In the genomic region with DNA sequence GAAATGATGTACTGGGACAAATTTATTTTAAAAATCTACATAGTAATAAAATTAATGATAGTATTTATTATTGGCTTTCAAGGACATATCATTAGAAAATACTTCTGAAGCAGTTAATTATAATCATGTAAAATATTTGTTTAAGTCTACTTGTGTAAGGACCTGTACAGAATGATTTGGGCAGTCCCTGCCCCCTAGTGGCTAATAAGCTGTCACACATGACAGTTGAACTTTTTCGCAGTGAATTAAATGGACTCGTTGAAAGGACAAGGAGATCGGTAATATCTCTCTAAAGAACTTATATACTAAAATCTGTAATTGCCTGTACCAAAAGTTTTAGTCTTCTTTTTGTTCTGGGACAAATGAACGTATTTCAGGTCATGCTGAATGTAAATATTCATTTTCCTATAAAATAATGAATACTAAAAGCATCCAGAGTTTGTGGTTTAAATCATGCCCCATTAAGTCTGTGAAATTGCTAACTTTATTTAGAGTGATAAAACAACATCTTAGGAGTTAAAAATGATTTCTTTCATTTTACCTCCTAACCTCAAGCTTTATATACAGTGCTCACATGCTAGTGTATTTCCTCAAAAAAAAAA, we compare ENCODE assay signal across 8 cellular contexts. TPM values are rescaled to one million over a fixed set of nuclear protein-coding genes. Genes with fewer than 3 reads are reported as not detected.
DNase-seq lines count a peak whose midpoint lies in the region; ATAC-seq and TF ChIP-seq lines count a peak whose summit lies in the region.

No MANE protein-coding gene starts in this region.

- H3K9ac ChIP-seq in fibroblast of lung (ENCODE audit: insufficient read depth, low read length) = no peak overlapping the region
- no peak overlapping the region for H3K9ac ChIP-seq in neuronal stem cell (ENCODE audit: low read depth, low read length, poor library complexity)

- H3K36me3 ChIP-seq in fibroblast of lung (ENCODE audit: control insufficient read depth, insufficient read depth, low read length) (peaks cover 10% of the 10 kb centered on the region), neuronal stem cell (replicated peaks in 1 of 2; ENCODE audit: control insufficient read depth in 2 of 2, insufficient read depth in 2 of 2, low read length in 2 of 2) (peaks cover 12 to 78% of the 10 kb centered on the region in 2 donors)

- H3K9me3 ChIP-seq in T-helper 17 cell (ENCODE audit: control insufficient read depth, low read length, poor library complexity, severe bottlenecking) (no peaks in the 10 kb centered on the region), fibroblast of lung (ENCODE audit: control insufficient read depth, insufficient read depth, low read depth, low read length) (no peaks in the 10 kb centered on the region), neuronal stem cell (replicated peaks in 1 of 2; ENCODE audit: control insufficient read depth in 2 of 2, insufficient read depth in 1 of 2, low read depth in 1 of 2, low read length in 2 of 2) (no peaks in the 10 kb centered on the region)

- H4K20me1 ChIP-seq in fibroblast of lung (ENCODE audit: control insufficient read depth, extremely low read depth, insufficient read depth, low read length) = no peaks in the 10 kb centered on the region

- ATAC-seq in GM18519 (IDR thresholded peaks at IDR 0.05; ENCODE audit: low FRiP score, unreplicated experiment) (peak; percentile 67), HG02943 (IDR thresholded peaks at IDR 0.05; ENCODE audit: low read depth, unreplicated experiment) (peak; percentile 92), T-helper 17 cell (peak; percentile 85)

- H4K8ac ChIP-seq in neuronal stem cell (ENCODE audit: low read depth, low read length) = no peak overlapping the region

- H3K27me3 ChIP-seq in fibroblast of lung (ENCODE audit: control insufficient read depth, insufficient read depth, low read length) = no peaks in the 10 kb centered on the region
- H3K27me3 ChIP-seq in neuronal stem cell (ENCODE audit: control insufficient read depth in 3 of 3, insufficient read depth in 3 of 3, low read depth in 1 of 3, low read length in 3 of 3) = no peaks in the 10 kb centered on the region

- no peak overlapping the region for H2BK120ac ChIP-seq in neuronal stem cell (ENCODE audit: low read depth, low read length)

- H3K27ac ChIP-seq in fibroblast of lung (ENCODE audit: insufficient read depth, low read length) (no peak overlapping the region), neuronal stem cell (replicated peaks; ENCODE audit: low read length) (no peak overlapping the region)

- no peak overlapping the region for H2BK15ac ChIP-seq in neuronal stem cell (ENCODE audit: low read length)

- H3K4me1 ChIP-seq in fibroblast of lung (ENCODE audit: control insufficient read depth, extremely low read depth, insufficient read depth, low read length) = peaks cover 13% of the 10 kb centered on the region
- H3K4me1 ChIP-seq in neuronal stem cell (ENCODE audit: control insufficient read depth in 2 of 2, insufficient read depth in 1 of 2, low read depth in 1 of 2, low read length in 2 of 2) = no peaks in the 10 kb centered on the region

- H2AFZ ChIP-seq in fibroblast of lung (ENCODE audit: low read length) (no peak overlapping the region), neuronal stem cell (ENCODE audit: low read length) (no peak overlapping the region)

- peak; percentile 83 to 86 for TF ChIP-seq CTCF in fibroblast of lung (conservative IDR thresholded peaks at IDR 0.05 in 1 of 2, IDR thresholded peaks at IDR 0.05 in 1 of 2; ENCODE audit: low read depth in 1 of 2, low read length in 2 of 2)

- H3K18ac ChIP-seq in neuronal stem cell (ENCODE audit: low read length) = no peak overlapping the region

- peak overlapping the region; percentile 49 for H3K4me3 Mint-ChIP-seq in T-helper 17 cell

- H3K79me2 ChIP-seq in fibroblast of lung (ENCODE audit: control insufficient read depth, insufficient read depth, low read length) = no peaks in the 10 kb centered on the region

- H3K79me1 ChIP-seq in neuronal stem cell (ENCODE audit: low read depth, low read length) = no peaks in the 10 kb centered on the region

- no peak overlapping the region for H3K23ac ChIP-seq in neuronal stem cell (ENCODE audit: low read depth, low read length, poor library complexity)

- H3K4ac ChIP-seq in neuronal stem cell (ENCODE audit: low read length) = no peak overlapping the region

- peak overlapping the region; percentile 70 for H3K4me2 ChIP-seq in fibroblast of lung (ENCODE audit: extremely low read depth, insufficient read depth, low read length)
- no peak overlapping the region for H3K4me2 ChIP-seq in neuronal stem cell (ENCODE audit: insufficient read depth, low read length, poor library complexity, severe bottlenecking)

- H2AK5ac ChIP-seq in neuronal stem cell (ENCODE audit: low read depth, low read length) = no peak overlapping the region

- H4K91ac ChIP-seq in neuronal stem cell (ENCODE audit: low read depth, low read length, poor library complexity) = no peak overlapping the region

- H3K4me1 Mint-ChIP-seq in T-helper 17 cell = peaks cover 17% of the 10 kb centered on the region

- H2BK5ac ChIP-seq in neuronal stem cell (ENCODE audit: low read length) = no peak overlapping the region

- peak overlapping the region; percentile 92 for H3K27ac Mint-ChIP-seq in T-helper 17 cell

- no CpG with 5 or more reads among the region's 4 CpGs for WGBS in neuronal stem cell (ENCODE audit: extremely low coverage in 2 of 2, insufficient read length in 2 of 2, insufficient replicate concordance in 1 of 2), 2 donors

- H3K27me3 Mint-ChIP-seq in T-helper 17 cell = no peaks in the 10 kb centered on the region

- no peak overlapping the region for H3K14ac ChIP-seq in neuronal stem cell (ENCODE audit: low read length)

- DNase-seq in CMK (ENCODE audit: low read depth) (peak; percentile 46), NCI-H1694 treated with DMSO at 0.1 percent for 48 hours (lab: John Stamatoyannopoulos, UW) (peak; percentile 64), T-helper 17 cell (no peak), fibroblast of lung (ENCODE audit: low read depth in 2 of 2) (peak; percentile 73 to 77), neuronal stem cell (ENCODE audit: low spot score) (peak; percentile 18), mesenteric fat pad (ENCODE audit: low spot score) (no peak)

- H3K4me3 ChIP-seq in fibroblast of lung (replicated peaks in 1 of 4; ENCODE audit: control extremely low read depth in 1 of 4, insufficient read depth in 1 of 4, low read depth in 3 of 4, low read length in 4 of 4) (no peak overlapping the region), neuronal stem cell (ENCODE audit: low read length in 2 of 2) (no peak overlapping the region)

- peaks cover 4% of the 10 kb centered on the region for H3K36me3 Mint-ChIP-seq in T-helper 17 cell (ENCODE audit: low read depth)

- no peak overlapping the region for H2BK12ac ChIP-seq in neuronal stem cell (ENCODE audit: low read length)

RNA-seq across cellular contexts. Expression of a gene that starts 13.6 kb away (rescaled TPM):
- total RNA-seq in T-helper 17 cell (10 to 100 TPM; 19.8 to 20.6 TPM), fibroblast of lung (54.4 and 64.2 TPM in 2 replicates), mesenteric fat pad (35.0 TPM)
- polyA plus RNA-seq in fibroblast of lung = 24.0 and 32.3 TPM in 2 replicates
- 23.7 and 23.8 TPM in 2 replicates for polyA plus RNA-seq in fibroblast of lung (2012)
- 4.6 and 5.7 TPM in 2 replicates for polyA minus RNA-seq in fibroblast of lung (ENCODE audit: low replicate concordance)
- 22.4 TPM for polyA plus RNA-seq in neuronal stem cell (2013, experiment 1 of 2)
- polyA plus RNA-seq in neuronal stem cell (2013, experiment 2 of 2) = 22.5 TPM

RNA-seq across cellular contexts. Expression of a gene that starts 47.5 kb away (rescaled TPM):
- total RNA-seq in T-helper 17 cell (not detected), fibroblast of lung (not detected in 2 replicates), mesenteric fat pad (not detected)
- not detected in 2 replicates for polyA plus RNA-seq in fibroblast of lung
- not detected in 2 replicates for polyA plus RNA-seq in fibroblast of lung (2012)
- not detected in 2 replicates for polyA minus RNA-seq in fibroblast of lung (ENCODE audit: low replicate concordance)
- not detected for polyA plus RNA-seq in neuronal stem cell (2013, experiment 1 of 2)
- not detected for polyA plus RNA-seq in neuronal stem cell (2013, experiment 2 of 2)

Comparison
In these comparisons a context has a peak if more than half of its experiments do, and no peak if none do; other contexts are left out.
1. DNase-seq: peak in CMK (single experiment), NCI-H1694 treated with DMSO at 0.1 percent for 48 hours (single experiment), fibroblast of lung (2 of 2) and neuronal stem cell (single experiment); none in T-helper 17 cell (0 of 3) and mesenteric fat pad (single experiment).
2. Peak in every context shown above with its lines, with median percentiles within 50 percentile points of each other: ATAC-seq.